14 cellular contexts compared by ENCODE assay signal in genomic region chr20:1363522-1363921, GRCh38. TPM values are rescaled to one million over a fixed set of nuclear protein-coding genes. Genes with fewer than 3 reads are reported as not detected.
DNase-seq lines count a peak whose midpoint lies in the region; ATAC-seq, FAIRE-seq and TF ChIP-seq lines count a peak whose summit lies in the region.
"Had no signal": no experiment of that assay in that cellular context is flagged by ENCODE, and none has a peak within 500 bp of the region (broad histone marks: within the 10 kb centered on the region; RNA-seq: fewer than 3 reads in every experiment).

No MANE protein-coding gene starts in this region.

- FAIRE-seq in endothelial cell of umbilical vein (lab: Jason Lieb, UNC) = no peak
- FAIRE-seq: HTR-8/SVneo had no signal

- no peaks in the 10 kb centered on the region for H3K9me1 ChIP-seq in endothelial cell of umbilical vein (replicated peaks; ENCODE audit: control insufficient read depth, extremely low read depth, insufficient read depth, low read length)

- intact Hi-C loops in activated naive CD4-positive, alpha-beta T cell treated with anti-CD3 and anti-CD28 coated beads for 36 hours (cut with micrococcal nuclease) = no loop called here
- intact Hi-C loops in activated CD8-positive, alpha-beta T cell treated with anti-CD3 and anti-CD28 coated beads for 36 hours (cut with micrococcal nuclease) = loop anchor here (5.0 kb wide), 1 partner anchor 36 kb away; the partner anchor contains the start of gene SDCBP2
- intact Hi-C loops in endothelial cell of umbilical vein (cut with micrococcal nuclease) = no loop called here

- H3K9me3 ChIP-seq in endothelial cell of umbilical vein (replicated peaks; ENCODE audit: control insufficient read depth, insufficient read depth, low read length) (no peaks in the 10 kb centered on the region), right atrium auricular region (no peaks in the 10 kb centered on the region)
- H3K9me3 ChIP-seq: transverse colon had no signal

- CTCF ChIA-PET in activated naive CD4-positive, alpha-beta T cell treated with anti-CD3 and anti-CD28 coated beads for 36 hours (lab: Charles Lee) = interaction anchor here (0.7 kb wide), 1 partner anchor 20 kb away, joined by 3 read pairs; no protein-coding TSS in a partner anchor
- CTCF ChIA-PET in activated CD8-positive, alpha-beta T cell treated with anti-CD3 and anti-CD28 coated beads for 36 hours (lab: Charles Lee) = interaction anchor here (1.5 kb wide), 1 partner anchor 12 kb away, joined by 3 read pairs; no protein-coding TSS in a partner anchor
- CTCF ChIA-PET in endothelial cell of umbilical vein (lab: Charles Lee) = interaction anchor here (1.2 kb wide), 1 partner anchor 74 kb away, joined by 3 read pairs; no protein-coding TSS in a partner anchor

- peaks cover 56% of the 10 kb centered on the region for H3K36me3 Mint-ChIP-seq in activated naive CD4-positive, alpha-beta T cell treated with anti-CD3 and anti-CD28 coated beads for 36 hours (ENCODE audit: low read depth)
- H3K36me3 Mint-ChIP-seq in activated CD8-positive, alpha-beta T cell treated with anti-CD3 and anti-CD28 coated beads for 36 hours (ENCODE audit: low read depth) = peaks cover 85% of the 10 kb centered on the region
- H3K36me3 Mint-ChIP-seq in stimulated activated naive B cell treated with anti-CD40 and anti-IgM and Interleukin-4, amounts not matched to agents 10 μg/mL and 1 μg/mL and 100 μg/mL, for 72 hours = peaks cover 60 to 83% of the 10 kb centered on the region in 2 donors

- H2AFZ ChIP-seq in endothelial cell of umbilical vein (ENCODE audit: low read depth, low read length) = no peak overlapping the region
- H2AFZ ChIP-seq: neural progenitor cell had no signal

- H3K27ac Mint-ChIP-seq in activated naive CD4-positive, alpha-beta T cell treated with anti-CD3 and anti-CD28 coated beads for 36 hours = peak overlapping the region; percentile 43
- peak overlapping the region; percentile 91 for H3K27ac Mint-ChIP-seq in activated CD8-positive, alpha-beta T cell treated with anti-CD3 and anti-CD28 coated beads for 36 hours
- peak overlapping the region; percentile 61 for H3K27ac Mint-ChIP-seq in stimulated activated naive B cell treated with anti-CD40 and anti-IgM and Interleukin-4, amounts not matched to agents 10 μg/mL and 1 μg/mL and 100 μg/mL, for 72 hours
- H3K27ac Mint-ChIP-seq: neural progenitor cell had no signal

- H3K79me2 ChIP-seq in endothelial cell of umbilical vein (ENCODE audit: control insufficient read depth, insufficient read depth, low read length) = peaks cover 9% of the 10 kb centered on the region

- H3K4me1 Mint-ChIP-seq in activated naive CD4-positive, alpha-beta T cell treated with anti-CD3 and anti-CD28 coated beads for 36 hours (ENCODE audit: low read depth) = peaks cover 72% of the 10 kb centered on the region
- H3K4me1 Mint-ChIP-seq in activated CD8-positive, alpha-beta T cell treated with anti-CD3 and anti-CD28 coated beads for 36 hours (ENCODE audit: low read depth) = peaks cover 67% of the 10 kb centered on the region
- peaks cover 26 to 50% of the 10 kb centered on the region in 2 donors for H3K4me1 Mint-ChIP-seq in stimulated activated naive B cell treated with anti-CD40 and anti-IgM and Interleukin-4, amounts not matched to agents 10 μg/mL and 1 μg/mL and 100 μg/mL, for 72 hours
- H3K4me1 Mint-ChIP-seq: neural progenitor cell had no signal

- no peak for DNase-seq in activated naive CD4-positive, alpha-beta T cell treated with anti-CD3 and anti-CD28 coated beads for 36 hours
- no peak for DNase-seq in activated naive CD4-positive, alpha-beta T cell (lab: John Stamatoyannopoulos, UW)
- DNase-seq in activated CD8-positive, alpha-beta T cell treated with anti-CD3 and anti-CD28 coated beads for 36 hours = no peak
- DNase-seq in endothelial cell of umbilical vein (ENCODE audit: low read depth, low spot score) (no peak), HUDEP-2 (lab: John Stamatoyannopoulos, UW; ENCODE audit: unreplicated experiment in 76 of 76) (no peak), right atrium auricular region (ENCODE audit: low spot score) (no peak)
- no peak for DNase-seq in stimulated activated naive B cell treated with anti-CD40 and anti-IgM and Interleukin-4, amounts not matched to agents 10 μg/mL and 1 μg/mL and 100 μg/mL, for 72 hours
- DNase-seq in stimulated activated CD4-positive, alpha-beta T cell treated with anti-CD3 and anti-CD28 coated beads, Interleukin-12 subunit alpha, Interleukin-12 subunit beta, amount 100 ng/mL, for 4 hours = no peak
- DNase-seq: anterior cingulate cortex; effector memory CD4-positive, alpha-beta T cell; left cardiac atrium; transverse colon had no signal

- no peaks in the 10 kb centered on the region for H3K27me3 Mint-ChIP-seq in activated naive CD4-positive, alpha-beta T cell treated with anti-CD3 and anti-CD28 coated beads for 36 hours (ENCODE audit: low read depth)
- H3K27me3 Mint-ChIP-seq in activated CD8-positive, alpha-beta T cell treated with anti-CD3 and anti-CD28 coated beads for 36 hours = no peaks in the 10 kb centered on the region
- no peaks in the 10 kb centered on the region for H3K27me3 Mint-ChIP-seq in stimulated activated naive B cell treated with anti-CD40 and anti-IgM and Interleukin-4, amounts not matched to agents 10 μg/mL and 1 μg/mL and 100 μg/mL, for 72 hours

- no peak overlapping the region for H3K9ac ChIP-seq in endothelial cell of umbilical vein (replicated peaks; ENCODE audit: extremely low read depth, insufficient read depth, low read length)
- H3K9ac ChIP-seq: neural progenitor cell had no signal

- dilution Hi-C loops in endothelial cell of umbilical vein (cut with MboI; ENCODE audit: extremely low pct_ligation_motif_present, low sequenced_read_pairs) = no loop called here

- H3K4me3 ChIP-seq in endothelial cell of umbilical vein (replicated peaks in 1 of 3; ENCODE audit: insufficient read depth in 1 of 3, low read depth in 1 of 3, low read length in 3 of 3) (no peak overlapping the region), right atrium auricular region (no peak overlapping the region)
- H3K4me3 ChIP-seq: neural progenitor cell, transverse colon had no signal

- POLR2A ChIA-PET in activated CD8-positive, alpha-beta T cell treated with anti-CD3 and anti-CD28 coated beads for 36 hours (lab: Charles Lee) = interaction anchor here (1.0 to 1.1 kb wide), 3 partner anchors 9 to 502 kb away, joined by 3 to 5 read pairs (median 3); no protein-coding TSS in a partner anchor
- POLR2A ChIA-PET in endothelial cell of umbilical vein (lab: Charles Lee) = no interaction called here

- H3K4me3 Mint-ChIP-seq in activated naive CD4-positive, alpha-beta T cell treated with anti-CD3 and anti-CD28 coated beads for 36 hours = no peak overlapping the region
- peak overlapping the region; percentile 40 for H3K4me3 Mint-ChIP-seq in activated CD8-positive, alpha-beta T cell treated with anti-CD3 and anti-CD28 coated beads for 36 hours
- H3K4me3 Mint-ChIP-seq in stimulated activated naive B cell treated with anti-CD40 and anti-IgM and Interleukin-4, amounts not matched to agents 10 μg/mL and 1 μg/mL and 100 μg/mL, for 72 hours = no peak overlapping the region
- H3K4me3 Mint-ChIP-seq: neural progenitor cell had no signal

- no peak for TF ChIP-seq POLR2A in endothelial cell of umbilical vein (IDR thresholded peaks at IDR 0.05; ENCODE audit: low read depth, low read length)

- peak; percentile 12 for ATAC-seq in activated CD8-positive, alpha-beta T cell treated with anti-CD3 and anti-CD28 coated beads for 36 hours
- ATAC-seq in stimulated activated naive B cell treated with anti-CD40 and anti-IgM and Interleukin-4, amounts not matched to agents 10 μg/mL and 1 μg/mL and 100 μg/mL, for 72 hours (replicated peaks) = no peak
- ATAC-seq: left cardiac atrium had no signal

- no peak overlapping the region for H3K4me2 ChIP-seq in endothelial cell of umbilical vein (ENCODE audit: insufficient read depth, low read length)
- H3K4me2 ChIP-seq: neural progenitor cell had no signal

- H3K9me3 Mint-ChIP-seq in activated naive CD4-positive, alpha-beta T cell treated with anti-CD3 and anti-CD28 coated beads for 36 hours = peaks cover 5% of the 10 kb centered on the region
- H3K9me3 Mint-ChIP-seq in activated CD8-positive, alpha-beta T cell treated with anti-CD3 and anti-CD28 coated beads for 36 hours = no peaks in the 10 kb centered on the region
- H3K9me3 Mint-ChIP-seq in stimulated activated naive B cell treated with anti-CD40 and anti-IgM and Interleukin-4, amounts not matched to agents 10 μg/mL and 1 μg/mL and 100 μg/mL, for 72 hours = no peaks in the 10 kb centered on the region
- H3K9me3 Mint-ChIP-seq: neural progenitor cell had no signal

- H4K20me1 ChIP-seq in endothelial cell of umbilical vein (replicated peaks; ENCODE audit: control insufficient read depth, extremely low read depth, insufficient read depth, low read length) = no peaks in the 10 kb centered on the region

- peaks cover 4 to 17% of the 10 kb centered on the region in 2 experiments for H3K36me3 ChIP-seq in endothelial cell of umbilical vein (ENCODE audit: control insufficient read depth in 2 of 2, extremely low read depth in 1 of 2, insufficient read depth in 2 of 2, low read length in 2 of 2)
- peaks cover 27% of the 10 kb centered on the region for H3K36me3 ChIP-seq in right atrium auricular region
- H3K36me3 ChIP-seq: transverse colon had no signal

- no TSS peak for BruUV-seq in endothelial cell of umbilical vein (replicated peaks; lab: Mats Ljungman, UMichigan)

- H3K27me3 ChIP-seq in endothelial cell of umbilical vein (ENCODE audit: control insufficient read depth in 2 of 2, insufficient read depth in 2 of 2, low read length in 2 of 2) (no peaks in the 10 kb centered on the region), right atrium auricular region (no peaks in the 10 kb centered on the region)
- H3K27me3 ChIP-seq: neural progenitor cell, transverse colon had no signal

- TF ChIP-seq CTCF in activated CD8-positive, alpha-beta T cell treated with anti-CD3 and anti-CD28 coated beads for 36 hours (IDR thresholded peaks at IDR 0.05) = no peak
- TF ChIP-seq CTCF in endothelial cell of umbilical vein (IDR thresholded peaks at IDR 0.05; ENCODE audit: extremely low read depth in 1 of 2, insufficient read depth in 1 of 2, low read depth in 1 of 2, low read length in 2 of 2) (no peak), right atrium auricular region (IDR thresholded peaks at IDR 0.05) (no peak)

- no peaks in the 10 kb centered on the region for H3K4me1 ChIP-seq in endothelial cell of umbilical vein (ENCODE audit: control insufficient read depth, extremely low read depth, insufficient read depth, low read length)
- peaks cover 0 to under 1% of the 10 kb centered on the region in 2 donors for H3K4me1 ChIP-seq in right atrium auricular region
- H3K4me1 ChIP-seq: neural progenitor cell had no signal

- H3K27ac ChIP-seq in endothelial cell of umbilical vein (ENCODE audit: insufficient read depth, low read depth, low read length) (no peak overlapping the region), right atrium auricular region (no peak overlapping the region)
- H3K27ac ChIP-seq: neural progenitor cell had no signal

RNA-seq across cellular contexts. Expression of gene FKBP1A, which starts 29.3 kb away (rescaled TPM):
- 100 to 1,000 TPM; 232 to 237 TPM for total RNA-seq in activated naive CD4-positive, alpha-beta T cell treated with anti-CD3 and anti-CD28 coated beads for 36 hours
- total RNA-seq in activated CD8-positive, alpha-beta T cell treated with anti-CD3 and anti-CD28 coated beads for 36 hours = 100 to 1,000 TPM; 259 to 282 TPM
- 968 and 982 TPM in 2 replicates for total RNA-seq in endothelial cell of umbilical vein
- 1,861 and 1,972 TPM in 2 replicates for polyA plus RNA-seq in endothelial cell of umbilical vein
- 1,632 and 1,874 TPM in 2 replicates for polyA plus RNA-seq in endothelial cell of umbilical vein (2011; cell fraction: cytosol; rRNA removed)
- 571 and 678 TPM in 2 replicates for polyA plus RNA-seq in endothelial cell of umbilical vein (2011; cell fraction: nucleus; rRNA removed)
- polyA plus RNA-seq in endothelial cell of umbilical vein (2012) = 1,466 and 1,504 TPM in 2 replicates
- 1,622 and 1,688 TPM in 2 replicates for polyA minus RNA-seq in endothelial cell of umbilical vein
- polyA minus RNA-seq in endothelial cell of umbilical vein (2011; cell fraction: cytosol; rRNA and poly(A)+ RNA removed) = 59.7 TPM
- 209 and 300 TPM in 2 replicates for polyA minus RNA-seq in endothelial cell of umbilical vein (2011; cell fraction: nucleus; rRNA and poly(A)+ RNA removed)
- total RNA-seq in right atrium auricular region = 10 to 100 TPM; 73.5 to 98.7 TPM

RNA-seq across cellular contexts. Expression of gene SDCBP2, which starts 34.6 kb away (rescaled TPM):
- total RNA-seq in activated naive CD4-positive, alpha-beta T cell treated with anti-CD3 and anti-CD28 coated beads for 36 hours = 1 to 10 TPM; 5.5 to 5.8 TPM
- total RNA-seq in activated CD8-positive, alpha-beta T cell treated with anti-CD3 and anti-CD28 coated beads for 36 hours = 1 to 10 TPM; 3.0 to 3.7 TPM
- total RNA-seq in endothelial cell of umbilical vein = 5.5 and 9.0 TPM in 2 replicates
- polyA plus RNA-seq in endothelial cell of umbilical vein = 5.8 and 6.9 TPM in 2 replicates
- 4.6 and 5.5 TPM in 2 replicates for polyA plus RNA-seq in endothelial cell of umbilical vein (2011; cell fraction: cytosol; rRNA removed)
- polyA plus RNA-seq in endothelial cell of umbilical vein (2011; cell fraction: nucleus; rRNA removed) = 11.0 and 11.4 TPM in 2 replicates
- 3.1 and 4.8 TPM in 2 replicates for polyA plus RNA-seq in endothelial cell of umbilical vein (2012)
- 1.2 and 2.7 TPM in 2 replicates for polyA minus RNA-seq in endothelial cell of umbilical vein
- polyA minus RNA-seq in endothelial cell of umbilical vein (2011; cell fraction: cytosol; rRNA and poly(A)+ RNA removed) = not detected
- 2.2 and 2.3 TPM in 2 replicates for polyA minus RNA-seq in endothelial cell of umbilical vein (2011; cell fraction: nucleus; rRNA and poly(A)+ RNA removed)
- 1 to 10 TPM; 2.9 to 3.9 TPM for total RNA-seq in right atrium auricular region
